ENCODE assay signal across 1 cellular context in the genomic region with DNA sequence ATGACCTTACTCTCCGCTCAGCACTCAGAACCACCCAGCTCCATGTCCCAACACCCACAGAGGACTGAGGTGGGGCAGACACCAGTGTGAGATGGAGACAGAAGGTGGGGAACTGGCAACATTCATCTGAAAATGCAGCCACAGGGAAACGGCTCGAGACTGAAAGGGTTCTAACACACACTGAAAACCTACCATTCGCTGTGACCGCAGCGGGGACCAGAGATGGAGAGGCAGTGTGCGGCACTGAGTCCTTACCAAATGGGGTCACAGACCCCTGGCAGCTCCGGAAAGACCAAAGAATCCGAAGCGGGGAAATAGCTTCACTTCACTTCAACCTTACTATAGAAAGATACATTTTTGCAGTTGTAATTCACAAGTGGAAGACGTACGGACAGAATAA.
TF ChIP-seq lines count a peak whose summit lies in the region.

No MANE protein-coding gene starts in this region.

TF ChIP-seq in HCT116, 20 proteins besides CTCF, POLR2A, EP300 and RAD21 (continued from another document):
- TF ChIP-seq EGR1 (IDR thresholded peaks at IDR 0.05; ENCODE audit: low read depth): no peak
